Comparison of ENCODE assay signal across 1 cellular context in genomic region chr14:62138593-62138992, GRCh38.
TF ChIP-seq lines count a peak whose summit lies in the region.

No MANE protein-coding gene starts in this region.

TF ChIP-seq in GM23338, 12 proteins besides CTCF, POLR2A, EP300 and RAD21 (continued from another document):
- TF ChIP-seq ETS1 (IDR thresholded peaks at IDR 0.05) (no peak), NANOG (IDR thresholded peaks at IDR 0.05; ENCODE audit: borderline replicate concordance) (no peak)
